37 cellular contexts compared by ENCODE assay signal in genomic region chr4:1562371-1562770, GRCh38.
A peak's percentile ranks its signal among the peaks of the same experiment; 100 is the strongest.
DNase-seq lines count a peak whose midpoint lies in the region; ATAC-seq, FAIRE-seq and TF ChIP-seq lines count a peak whose summit lies in the region.
"Had no signal": no experiment of that assay in that cellular context is flagged by ENCODE, and none has a peak within 500 bp of the region (broad histone marks: within the 10 kb centered on the region; RNA-seq: fewer than 3 reads in every experiment).

No MANE protein-coding gene starts in this region.

- H2BK12ac ChIP-seq in H1 (ENCODE audit: low read depth, low read length): no peak overlapping the region
- H2BK12ac ChIP-seq in neuronal stem cell (ENCODE audit: low read length): peak overlapping the region; percentile 73

- H2BK120ac ChIP-seq in H1 (replicated peaks; ENCODE audit: low read depth, low read length) (no peak overlapping the region), neuronal stem cell (ENCODE audit: low read depth, low read length) (no peak overlapping the region)

- CTCF ChIA-PET in H1 (lab: Charles Lee; ENCODE audit: partially characterized antibody): interaction anchor here (5.0 kb wide), 1 partner anchor 14 kb away, joined by 32 read pairs; no protein-coding TSS in a partner anchor

- 77% methylated on average over 19 of the region's 19 CpGs for WGBS in right cardiac atrium
- 93% methylated on average over 14 of the region's 19 CpGs; no CpG with 5 or more reads in 1 of the 2 experiments for WGBS in H1 (ENCODE audit: extremely low coverage in 1 of 2, insufficient coverage in 1 of 2, insufficient read length in 1 of 2, insufficient replicate concordance in 2 of 2, low coverage in 1 of 2, low lambda C conversion rate in 2 of 2, missing lambda C conversion rate in 1 of 2), 2 experiments
- WGBS in neuronal stem cell (ENCODE audit: extremely low coverage in 2 of 2, insufficient read length in 2 of 2, insufficient replicate concordance in 1 of 2), 2 donors: no CpG with 5 or more reads among the region's 19 CpGs

- H3K4me1 Mint-ChIP-seq in neural progenitor cell: peaks cover 11% of the 10 kb centered on the region
- H3K4me1 Mint-ChIP-seq: CD14-positive monocyte had no signal

- H3K56ac ChIP-seq in H1 (replicated peaks; ENCODE audit: insufficient read length, low read depth, low read length): no peak overlapping the region

- no peak for TF ChIP-seq EP300 in H1 (IDR thresholded peaks at IDR 0.05; ENCODE audit: borderline replicate concordance in 1 of 2, low read depth in 2 of 2, low read length in 2 of 2)

- H2BK15ac ChIP-seq in H1 (ENCODE audit: low read length) (no peak overlapping the region), neuronal stem cell (ENCODE audit: low read length) (peak overlapping the region; percentile 26)

- H3K9ac ChIP-seq in H1 (replicated peaks in 1 of 4; ENCODE audit: extremely low read depth in 1 of 4, low read depth in 3 of 4, low read length in 3 of 4): no peak overlapping the region
- no peak overlapping the region for H3K9ac ChIP-seq in neural progenitor cell
- H3K9ac ChIP-seq in neuronal stem cell (ENCODE audit: low read depth, low read length, poor library complexity): no peak overlapping the region
- H3K9ac ChIP-seq: BLaER1; BLaER1 treated with 17β-estradiol and CSF1 and Interleukin-3, amounts not matched to agents 10 nM and 100 nM had no signal

- no peak overlapping the region for H3K4me3 Mint-ChIP-seq in neural progenitor cell
- H3K4me3 Mint-ChIP-seq: B cell; CD14-positive monocyte; CD4-positive, alpha-beta memory T cell; CD4-positive, alpha-beta T cell; CD4-positive, CD25-positive, alpha-beta regulatory T cell; CD8-positive, alpha-beta memory T cell; CD8-positive, alpha-beta T cell had no signal

- H2AK5ac ChIP-seq in H1 (ENCODE audit: low read depth, low read length) (no peak overlapping the region), neuronal stem cell (ENCODE audit: low read depth, low read length) (peak overlapping the region; percentile 96)

- peaks cover 10% of the 10 kb centered on the region for H3K27me3 Mint-ChIP-seq in neural progenitor cell (ENCODE audit: insufficient read depth, low read depth)

- POLR2A ChIA-PET in H1 (lab: Charles Lee; ENCODE audit: partially characterized antibody): interaction anchor here (1.5 to 1.6 kb wide), 2 partner anchors 9 to 16 kb away, joined by 4 to 7 read pairs; no protein-coding TSS in a partner anchor

- DNase-seq in right cardiac atrium (peak in 2 of 3 donors; percentile 28 to 34), left ventricle myocardium superior (no peak), H1 (ENCODE audit: low read depth in 1 of 2, low spot score in 2 of 2) (no peak), neural progenitor cell (ENCODE audit: low spot score) (no peak), neuronal stem cell (ENCODE audit: low spot score) (no peak), NCI-H2171 (lab: John Stamatoyannopoulos, UW) (no peak), RCC 7860 (ENCODE audit: low spot score) (no peak)
- no peak for DNase-seq in NK-92 treated with Interleukin-12 subunit alpha and Interleukin-12 subunit beta, amount 100 ng/mL, for 24 hours (lab: John Stamatoyannopoulos, UW)
- DNase-seq: 8988T; ACHN; AML-193; BE2C; C1 segment of cervical spinal cord; Caco-2; Calu3; CD4-positive, alpha-beta T cell; CD4-positive, CD25-positive, alpha-beta regulatory T cell; CD8-positive, alpha-beta memory T cell; CD8-positive, alpha-beta T cell; COR-L47; DMS 273 treated with DMSO at 0.1 percent for 48 hours; DMS153; DMS53; DMS79; DMS79 treated with DMSO at 0.1 percent for 48 hours; DND-41; EL had no signal

- intact Hi-C loops in right cardiac atrium (cut with DNase I): no loop called here
- intact Hi-C loops in left ventricle myocardium superior (cut with micrococcal nuclease): no loop called here

- TF ChIP-seq RAD21 in H1 (IDR thresholded peaks at IDR 0.05 in 1 of 2, conservative IDR thresholded peaks at IDR 0.05 in 1 of 2; ENCODE audit: low read depth in 2 of 2, low read length in 2 of 2): no peak

- H2BK20ac ChIP-seq in H1 (ENCODE audit: low read length): no peak overlapping the region

- FAIRE-seq in H1 (lab: Jason Lieb, UNC): no peak
- no peak for FAIRE-seq in RCC 7860 (lab: Jason Lieb, UNC)
- FAIRE-seq: A204.1, A549, D721Med had no signal

- no peak overlapping the region for H3K23ac ChIP-seq in H1 (ENCODE audit: insufficient read length)
- H3K23ac ChIP-seq in neuronal stem cell (ENCODE audit: low read depth, low read length, poor library complexity): peak overlapping the region; percentile 73

- H3K36me3 Mint-ChIP-seq in neural progenitor cell: no peaks in the 10 kb centered on the region
- H3K36me3 Mint-ChIP-seq: CD14-positive monocyte; CD4-positive, alpha-beta memory T cell; CD4-positive, CD25-positive, alpha-beta regulatory T cell; CD8-positive, alpha-beta memory T cell; CD8-positive, alpha-beta T cell had no signal

- no peak for TF ChIP-seq POLR2A in H1 (IDR thresholded peaks at IDR 0.05; ENCODE audit: control extremely low read depth in 1 of 2, low read depth in 2 of 2, low read length in 2 of 2)

- H3K79me1 ChIP-seq in H1 (ENCODE audit: low read depth, low read length) (no peaks in the 10 kb centered on the region), neuronal stem cell (ENCODE audit: low read depth, low read length) (peaks cover 2% of the 10 kb centered on the region)

- no peak overlapping the region for H4K91ac ChIP-seq in H1 (replicated peaks; ENCODE audit: insufficient read length, low read length)
- H4K91ac ChIP-seq in neuronal stem cell (ENCODE audit: low read depth, low read length, poor library complexity): no peak overlapping the region

- TF ChIP-seq CTCF in H1 (IDR thresholded peaks at IDR 0.05; ENCODE audit: control extremely low read depth in 1 of 3, insufficient read depth in 1 of 3, low read depth in 1 of 3, low read length in 3 of 3) (no peak), neural progenitor cell (IDR thresholded peaks at IDR 0.05) (no peak)

- H2BK5ac ChIP-seq in H1 (ENCODE audit: low read depth, low read length) (no peak overlapping the region), neuronal stem cell (ENCODE audit: low read length) (no peak overlapping the region)

- no peak overlapping the region for H2AFZ ChIP-seq in H1 (ENCODE audit: low read length)
- no peak overlapping the region for H2AFZ ChIP-seq in neural progenitor cell (replicated peaks)
- no peak overlapping the region for H2AFZ ChIP-seq in neuronal stem cell (ENCODE audit: low read length)

- no peak overlapping the region for H4K5ac ChIP-seq in H1 (ENCODE audit: insufficient read length, low read depth, low read length)

- H3K36me3 ChIP-seq in H1 (ENCODE audit: control insufficient read depth in 2 of 4, insufficient read depth in 4 of 4, low read length in 3 of 4) (no peaks in the 10 kb centered on the region), neural progenitor cell (no peaks in the 10 kb centered on the region), neuronal stem cell (replicated peaks in 1 of 2; ENCODE audit: control insufficient read depth in 2 of 2, insufficient read depth in 2 of 2, low read length in 2 of 2) (no peaks in the 10 kb centered on the region)
- H3K36me3 ChIP-seq: BE2C; BLaER1; BLaER1 treated with 17β-estradiol and CSF1 and Interleukin-3, amounts not matched to agents 10 nM and 100 nM had no signal

- H4K8ac ChIP-seq in H1 (ENCODE audit: extremely low read depth, insufficient read depth, low read length) (peak overlapping the region; percentile 25; the same call in 1 of the 2 replicates), neuronal stem cell (ENCODE audit: low read depth, low read length) (peak overlapping the region; percentile 92)

- H3K4me2 ChIP-seq in H1 (ENCODE audit: insufficient read depth in 1 of 2, low read depth in 2 of 2, low read length in 2 of 2) (no peak overlapping the region), neural progenitor cell (no peak overlapping the region), neuronal stem cell (ENCODE audit: insufficient read depth, low read length, poor library complexity, severe bottlenecking) (no peak overlapping the region)
- H3K4me2 ChIP-seq: A549; BLaER1; BLaER1 treated with 17β-estradiol and CSF1 and Interleukin-3, amounts not matched to agents 10 nM and 100 nM had no signal

- H3K9me3 Mint-ChIP-seq in neural progenitor cell: no peaks in the 10 kb centered on the region
- H3K9me3 Mint-ChIP-seq: CD4-positive, alpha-beta memory T cell; CD4-positive, alpha-beta T cell; CD4-positive, CD25-positive, alpha-beta regulatory T cell; CD8-positive, alpha-beta memory T cell; CD8-positive, alpha-beta T cell had no signal

- H3K27ac ChIP-seq in right cardiac atrium (ENCODE audit: low read length) (no peak overlapping the region), H1 (ENCODE audit: low read depth, low read length) (no peak overlapping the region), neural progenitor cell (no peak overlapping the region), neuronal stem cell (replicated peaks; ENCODE audit: low read length) (no peak overlapping the region)
- H3K27ac ChIP-seq: 22Rv1; A549; BLaER1; BLaER1 treated with 17β-estradiol and CSF1 and Interleukin-3, amounts not matched to agents 10 nM and 100 nM; C4-2B had no signal

- H3K18ac ChIP-seq in H1 (ENCODE audit: extremely low read depth, low read length) (no peak overlapping the region; the same call in 1 of the 2 replicates), neuronal stem cell (ENCODE audit: low read length) (peak overlapping the region; percentile 59)

- no peaks in the 10 kb centered on the region for H3K23me2 ChIP-seq in H1 (ENCODE audit: low read depth, low read length)

- peak overlapping the region; percentile 21 for H3K27ac Mint-ChIP-seq in neural progenitor cell
- H3K27ac Mint-ChIP-seq: B cell; CD14-positive monocyte; CD4-positive, alpha-beta memory T cell; CD4-positive, alpha-beta T cell; CD8-positive, alpha-beta memory T cell; CD8-positive, alpha-beta T cell had no signal

- no peak for ATAC-seq in right cardiac atrium
- no peak for ATAC-seq in left ventricle myocardium superior
- ATAC-seq: A549; CD8-positive, alpha-beta T cell had no signal

- no peak overlapping the region for H3K4me3 ChIP-seq in right cardiac atrium (ENCODE audit: low read length)
- no peak overlapping the region for H3K4me3 ChIP-seq in H1 (ENCODE audit: extremely low read depth in 1 of 4, insufficient read depth in 2 of 4, low read depth in 3 of 4, low read length in 4 of 4)
- H3K4me3 ChIP-seq in neural progenitor cell: no peak overlapping the region
- no peak overlapping the region for H3K4me3 ChIP-seq in neuronal stem cell (ENCODE audit: low read length in 2 of 2)
- H3K4me3 ChIP-seq: A549; BLaER1; BLaER1 treated with 17β-estradiol and CSF1 and Interleukin-3, amounts not matched to agents 10 nM and 100 nM had no signal

- H3K27me3 ChIP-seq in right cardiac atrium (ENCODE audit: control insufficient read depth, insufficient read depth) (no peaks in the 10 kb centered on the region), H1 (replicated peaks in 1 of 4; ENCODE audit: control insufficient read depth in 3 of 4, extremely low read depth in 1 of 4, insufficient read depth in 3 of 4, low read length in 3 of 4) (no peaks in the 10 kb centered on the region), neural progenitor cell (peaks cover 9% of the 10 kb centered on the region), neuronal stem cell (ENCODE audit: control insufficient read depth in 3 of 3, insufficient read depth in 3 of 3, low read depth in 1 of 3, low read length in 3 of 3) (peaks cover 0 to 47% (median 0%) of the 10 kb centered on the region in 3 experiments)

- no peak overlapping the region for H3K14ac ChIP-seq in H1 (ENCODE audit: insufficient read length)
- peak overlapping the region; percentile 63 for H3K14ac ChIP-seq in neuronal stem cell (ENCODE audit: low read length)

- H3K9me3 ChIP-seq in right cardiac atrium (ENCODE audit: control insufficient read depth, low read length) (no peaks in the 10 kb centered on the region), H1 (ENCODE audit: insufficient read depth in 2 of 2, low read depth in 1 of 2, low read length in 1 of 2) (no peaks in the 10 kb centered on the region), neural progenitor cell (ENCODE audit: low read depth) (no peaks in the 10 kb centered on the region), neuronal stem cell (replicated peaks in 1 of 2; ENCODE audit: control insufficient read depth in 2 of 2, insufficient read depth in 1 of 2, low read depth in 1 of 2, low read length in 2 of 2) (no peaks in the 10 kb centered on the region)
- H3K9me3 ChIP-seq: A549; BE2C; BLaER1; BLaER1 treated with 17β-estradiol and CSF1 and Interleukin-3, amounts not matched to agents 10 nM and 100 nM; Caco-2 had no signal

- H3K4ac ChIP-seq in H1 (replicated peaks; ENCODE audit: insufficient read length, low read depth, low read length) (no peak overlapping the region), neuronal stem cell (ENCODE audit: low read length) (peak overlapping the region; percentile 84)

- H3F3A ChIP-seq in neural progenitor cell (ENCODE audit: low read depth): peaks cover 3% of the 10 kb centered on the region

- H3K79me2 ChIP-seq in H1 (ENCODE audit: control insufficient read depth in 1 of 2, insufficient read depth in 2 of 2, low read length in 2 of 2) (no peaks in the 10 kb centered on the region), neural progenitor cell (ENCODE audit: low read depth) (no peaks in the 10 kb centered on the region)

- no peaks in the 10 kb centered on the region for H3K4me1 ChIP-seq in right cardiac atrium (ENCODE audit: control insufficient read depth, insufficient read depth, low read length)
- peaks cover 0 to 10% (median 8%) of the 10 kb centered on the region in 4 experiments; a peak in 5 of 7 replicates for H3K4me1 ChIP-seq in H1 (replicated peaks in 1 of 4; ENCODE audit: control insufficient read depth in 3 of 4, insufficient read depth in 4 of 4, low read length in 3 of 4)
- peaks cover 6% of the 10 kb centered on the region for H3K4me1 ChIP-seq in neural progenitor cell
- no peaks in the 10 kb centered on the region for H3K4me1 ChIP-seq in neuronal stem cell (ENCODE audit: control insufficient read depth in 2 of 2, insufficient read depth in 1 of 2, low read depth in 1 of 2, low read length in 2 of 2)
- H3K4me1 ChIP-seq: BE2C, Caco-2 had no signal

- no peaks in the 10 kb centered on the region for H4K20me1 ChIP-seq in H1 (replicated peaks in 1 of 2; ENCODE audit: control insufficient read depth in 1 of 2, insufficient read depth in 2 of 2, low read length in 2 of 2)
- no peaks in the 10 kb centered on the region for H4K20me1 ChIP-seq in neural progenitor cell (ENCODE audit: low read depth)
- H4K20me1 ChIP-seq: BLaER1 had no signal

Comparison
In these comparisons a context has a peak if more than half of its experiments do, and no peak if none do; other contexts are left out.
1. DNase-seq: peak in right cardiac atrium (2 of 3); none in left ventricle myocardium superior (single experiment), H1 (0 of 2), neural progenitor cell (single experiment), neuronal stem cell (single experiment), NK-92 treated with Interleukin-12 subunit alpha and Interleukin-12 subunit beta, amount 100 ng/mL, for 24 hours (single experiment), NCI-H2171 (single experiment) and RCC 7860 (single experiment).